17 cellular contexts compared by ENCODE assay signal in genomic region chr12:5191803-5192538, GRCh38.
A peak's percentile ranks its signal among the peaks of the same experiment; 100 is the strongest.
DNase-seq lines count a peak whose midpoint lies in the region; ATAC-seq and TF ChIP-seq lines count a peak whose summit lies in the region.
"Had no signal": no experiment of that assay in that cellular context is flagged by ENCODE, and none has a peak within 500 bp of the region (broad histone marks: within the 10 kb centered on the region; RNA-seq: fewer than 3 reads in every experiment).

No MANE protein-coding gene starts in this region.

- no peaks in the 10 kb centered on the region for H4K20me1 ChIP-seq in mammary epithelial cell (ENCODE audit: insufficient read depth, low read length)

- no peak overlapping the region for H2AFZ ChIP-seq in mammary epithelial cell (ENCODE audit: low read depth, low read length)
- H2AFZ ChIP-seq: GM23338 had no signal

- no peak overlapping the region for H3K9ac ChIP-seq in mammary epithelial cell (ENCODE audit: insufficient read depth, low read length)

- no peak overlapping the region for H3K27ac ChIP-seq in mammary epithelial cell (ENCODE audit: insufficient read depth, low read depth, low read length)

- peaks cover 9% of the 10 kb centered on the region for H3K27me3 ChIP-seq in mammary epithelial cell (ENCODE audit: insufficient read depth, low read length)

- H3K4me3 ChIP-seq in LNCaP clone FGC (ENCODE audit: low read depth, low read length) (no peak overlapping the region), mammary epithelial cell (replicated peaks in 1 of 3; ENCODE audit: insufficient read depth in 1 of 3, low read depth in 2 of 3, low read length in 3 of 3) (no peak overlapping the region)
- H3K4me3 ChIP-seq: GM12878, GM23338 had no signal

- no peak overlapping the region for H3K4me2 ChIP-seq in mammary epithelial cell (ENCODE audit: insufficient read depth, low read depth, low read length)
- H3K4me2 ChIP-seq: GM23338 had no signal

- H3K4me3 Mint-ChIP-seq in mesothelial cell of epicardium (no peak overlapping the region), immature natural killer cell (no peak overlapping the region)
- H3K4me3 Mint-ChIP-seq: B cell; CD4-positive, alpha-beta T cell; GM23338; H9; IgD-negative memory B cell had no signal

- no peaks in the 10 kb centered on the region for H3K36me3 Mint-ChIP-seq in mesothelial cell of epicardium
- no peaks in the 10 kb centered on the region for H3K36me3 Mint-ChIP-seq in immature natural killer cell
- H3K36me3 Mint-ChIP-seq: IgD-negative memory B cell had no signal

- dilution Hi-C loops in mammary epithelial cell (cut with HindIII; ENCODE audit: low sequenced_read_pairs) = no loop called here

- BruUV-seq in mammary epithelial cell (replicated peaks; lab: Mats Ljungman, UMichigan) = no TSS peak

- H3K4me1 Mint-ChIP-seq in mesothelial cell of epicardium = peaks cover 14% of the 10 kb centered on the region
- no peaks in the 10 kb centered on the region for H3K4me1 Mint-ChIP-seq in immature natural killer cell
- H3K4me1 Mint-ChIP-seq: B cell, IgD-negative memory B cell had no signal

- H3K79me2 ChIP-seq in mammary epithelial cell (ENCODE audit: insufficient read depth, low read length) = no peaks in the 10 kb centered on the region

- TF ChIP-seq CTCF in LNCaP clone FGC (IDR thresholded peaks at IDR 0.05; ENCODE audit: control insufficient read depth, extremely low read depth, insufficient read depth) (no peak), mesothelial cell of epicardium (IDR thresholded peaks at IDR 0.05; ENCODE audit: unreplicated experiment) (no peak), mammary epithelial cell (conservative IDR thresholded peaks at IDR 0.05 in 1 of 2, IDR thresholded peaks at IDR 0.05 in 1 of 2; ENCODE audit: extremely low read depth in 1 of 2, insufficient read depth in 1 of 2, low read depth in 1 of 2, low read length in 2 of 2) (no peak)

- peaks cover 4% of the 10 kb centered on the region for H3K4me1 ChIP-seq in mammary epithelial cell (ENCODE audit: insufficient read depth, low read length)

- H3K36me3 ChIP-seq in mammary epithelial cell (ENCODE audit: insufficient read depth, low read length) = no peaks in the 10 kb centered on the region

- intact Hi-C loops in mammary epithelial cell (cut with micrococcal nuclease) = no loop called here

- CTCF ChIA-PET in mammary epithelial cell (lab: Charles Lee; ENCODE audit: low non-redundant PET) = no interaction called here

- in situ Hi-C loops in mammary epithelial cell (cut with MboI; ENCODE audit: low sequenced_read_pairs in 2 of 2) = loop anchor here in 1 of 2 donors (10.0 kb wide), 1 partner anchor 253 kb away; no protein-coding TSS in a partner anchor

- H3K9me3 Mint-ChIP-seq in mesothelial cell of epicardium = no peaks in the 10 kb centered on the region
- peaks cover 0 to 3% (median 0%) of the 10 kb centered on the region in 6 donors for H3K9me3 Mint-ChIP-seq in immature natural killer cell
- H3K9me3 Mint-ChIP-seq: CD4-positive, alpha-beta T cell; GM23338; H9 had no signal

- WGBS in mammary epithelial cell (ENCODE audit: low coverage, missing lambda C conversion rate) = 45% methylated on average over 5 of the region's 6 CpGs

- H3K9me3 ChIP-seq in mammary epithelial cell (replicated peaks; ENCODE audit: insufficient read depth, low read length) = no peaks in the 10 kb centered on the region

- H3K27ac Mint-ChIP-seq in mesothelial cell of epicardium = peak overlapping the region; percentile 27
- no peak overlapping the region for H3K27ac Mint-ChIP-seq in immature natural killer cell
- H3K27ac Mint-ChIP-seq: B cell; CD4-positive, alpha-beta T cell; GM23338; H9; IgD-negative memory B cell had no signal

- H3K27me3 Mint-ChIP-seq in mesothelial cell of epicardium (ENCODE audit: low read depth) (peaks cover 5% of the 10 kb centered on the region), immature natural killer cell (ENCODE audit: low read depth in 3 of 3) (peaks cover 2 to 5% (median 2%) of the 10 kb centered on the region in 3 donors)
- H3K27me3 Mint-ChIP-seq: CD4-positive, alpha-beta T cell had no signal

- DNase-seq in LNCaP clone FGC (ENCODE audit: low read depth) (peak; percentile 27), OCI-M1 (lab: John Stamatoyannopoulos, UW) (peak; percentile 7), mesothelial cell of epicardium (ENCODE audit: low spot score in 2 of 2, unreplicated experiment in 2 of 2) (no peak), mammary epithelial cell (no peak), immature natural killer cell (no peak)
- DNase-seq: ACHN; C1 segment of cervical spinal cord; Calu3; CD4-positive, alpha-beta T cell; DMS 273 treated with DMSO at 0.1 percent for 48 hours; H9 had no signal

- no peak for ATAC-seq in GM21529 (IDR thresholded peaks at IDR 0.05; ENCODE audit: unreplicated experiment)
- no peak for ATAC-seq in HG03139 (IDR thresholded peaks at IDR 0.05; ENCODE audit: unreplicated experiment)
- ATAC-seq: GM12878, GM23338 had no signal

Comparison
In these comparisons a context has a peak if more than half of its experiments do, and no peak if none do; other contexts are left out.
1. DNase-seq: peak in LNCaP clone FGC (single experiment) and OCI-M1 (single experiment); none in mesothelial cell of epicardium (0 of 2), mammary epithelial cell (single experiment) and immature natural killer cell (0 of 3).